Comparison of ENCODE assay signal across 18 cellular contexts in the genomic region with DNA sequence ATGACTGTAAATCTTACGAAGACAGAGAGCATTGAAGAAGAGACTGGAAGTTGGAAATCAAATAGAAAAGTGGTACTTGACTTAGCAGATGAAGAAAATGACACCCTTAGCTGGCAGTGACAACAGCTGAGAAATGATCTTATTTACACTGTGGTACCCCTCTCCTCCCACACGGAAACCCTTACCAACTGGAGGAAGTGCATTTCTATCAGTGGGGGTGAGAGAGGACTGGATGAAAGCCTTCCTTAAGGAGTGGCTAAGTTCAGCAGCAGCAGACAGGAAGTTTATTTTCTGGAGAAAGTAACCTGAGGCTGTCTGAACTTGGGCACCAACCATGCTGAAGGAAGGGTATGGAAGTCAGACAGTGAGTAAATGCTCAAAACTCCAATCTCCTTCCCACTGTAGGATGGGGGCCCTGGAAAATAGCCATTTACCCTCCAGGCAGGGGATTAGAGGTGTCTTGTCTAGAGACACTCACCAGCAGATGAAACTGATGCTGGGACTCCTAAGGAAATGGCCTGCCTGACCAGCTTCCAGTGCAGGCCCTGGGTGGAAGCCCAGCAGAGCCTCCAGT.
DNase-seq lines count a peak whose midpoint lies in the region; ATAC-seq, FAIRE-seq and TF ChIP-seq lines count a peak whose summit lies in the region.
"Had no signal": no experiment of that assay in that cellular context is flagged by ENCODE, and none has a peak within 500 bp of the region (broad histone marks: within the 10 kb centered on the region; RNA-seq: fewer than 3 reads in every experiment).

No MANE protein-coding gene starts in this region.

- no TSS peak for BruUV-seq in PC-3 (replicated peaks; lab: Mats Ljungman, UMichigan)

- H3K27ac Mint-ChIP-seq in central memory CD8-positive, alpha-beta T cell (ENCODE audit: low read depth), result peak overlapping the region; percentile 49
- H3K27ac Mint-ChIP-seq: GM23338 had no signal

- peak; percentile 29 for DNase-seq in ELR (ENCODE audit: low read depth)
- DNase-seq in PC-3, result peak; percentile 21
- no peak for DNase-seq in central memory CD8-positive, alpha-beta T cell (ENCODE audit: low spot score in 2 of 2)
- no peak for DNase-seq in D721Med (ENCODE audit: insufficient read length, low spot score)
- no peak for DNase-seq in inferior parietal cortex (ENCODE audit: extremely low spot score)
- DNase-seq: amygdala; BE2C; DMS79; NCI-H748 treated with DMSO at 0.1 percent for 48 hours; RPMI8226; stimulated activated CD4-positive, alpha-beta T cell treated with anti-CD3 and anti-CD28 coated beads, Interleukin-1b, Interleukin-23, amount 100 ng/mL, for 48 hours had no signal

- CTCF ChIA-PET in PC-3 (lab: Charles Lee), result no interaction called here

- H3K9me3 Mint-ChIP-seq in central memory CD8-positive, alpha-beta T cell, result peaks cover 6% of the 10 kb centered on the region

- no peaks in the 10 kb centered on the region for H4K20me1 ChIP-seq in PC-3 (ENCODE audit: low read length)

- peaks cover 7% of the 10 kb centered on the region for H3K4me1 Mint-ChIP-seq in central memory CD8-positive, alpha-beta T cell

- H3K4me2 ChIP-seq in PC-3 (ENCODE audit: low read length) (no peak overlapping the region), parathyroid adenoma (ENCODE audit: low read length) (no peak overlapping the region)
- H3K4me2 ChIP-seq: GM23338 had no signal

- H2AFZ ChIP-seq in PC-3 (ENCODE audit: low read length), result no peak overlapping the region; the same call in 1 of the 2 replicates
- peak overlapping the region; percentile 45 for H2AFZ ChIP-seq in parathyroid adenoma
- H2AFZ ChIP-seq: GM23338 had no signal

- no peaks in the 10 kb centered on the region for H3K9me2 ChIP-seq in PC-3 (replicated peaks; ENCODE audit: low read length)

- H3K4me1 ChIP-seq in PC-3 (ENCODE audit: insufficient read depth, low read length) (peaks cover 22% of the 10 kb centered on the region), parathyroid adenoma (peaks cover 26% of the 10 kb centered on the region)
- H3K4me1 ChIP-seq: BE2C, tibial nerve had no signal

- peaks cover 4% of the 10 kb centered on the region for H3K36me3 Mint-ChIP-seq in central memory CD8-positive, alpha-beta T cell (ENCODE audit: insufficient read depth)

- H3K36me3 ChIP-seq in PC-3 (ENCODE audit: low read depth, low read length) (no peaks in the 10 kb centered on the region), parathyroid adenoma (ENCODE audit: control insufficient read depth, insufficient read depth, low read length) (no peaks in the 10 kb centered on the region)
- H3K36me3 ChIP-seq: BE2C, tibial nerve had no signal

- TF ChIP-seq CTCF in PC-3 (conservative IDR thresholded peaks at IDR 0.05; ENCODE audit: low read depth, low read length), result no peak
- no peak for TF ChIP-seq CTCF in parathyroid adenoma (IDR thresholded peaks at IDR 0.05)
- TF ChIP-seq CTCF in D721Med (IDR thresholded peaks at IDR 0.05; ENCODE audit: insufficient read depth, missing control alignments), result no peak

- H3K9me3 ChIP-seq in PC-3 (ENCODE audit: low read length) (no peaks in the 10 kb centered on the region), parathyroid adenoma (ENCODE audit: control insufficient read depth, low read length) (no peaks in the 10 kb centered on the region)
- H3K9me3 ChIP-seq: BE2C had no signal

- no peak overlapping the region for H3K4me3 ChIP-seq in PC-3 (ENCODE audit: low read length)
- no peak overlapping the region for H3K4me3 ChIP-seq in parathyroid adenoma (ENCODE audit: low read depth, low read length)
- H3K4me3 ChIP-seq: GM23338, lung, tibial nerve had no signal

- H3K27me3 ChIP-seq in PC-3 (ENCODE audit: low read length), result no peaks in the 10 kb centered on the region
- H3K27me3 ChIP-seq in parathyroid adenoma (ENCODE audit: control insufficient read depth, insufficient read depth, low read length), result no peaks in the 10 kb centered on the region
- H3K27me3 ChIP-seq: BE2C, tibial nerve had no signal

- ATAC-seq in PC-3, result no peak
- no peak for ATAC-seq in central memory CD8-positive, alpha-beta T cell (replicated peaks; ENCODE audit: extremely low read depth, poor library complexity, severe bottlenecking)
- ATAC-seq in GM18511 (IDR thresholded peaks at IDR 0.05; ENCODE audit: unreplicated experiment), result no peak
- ATAC-seq: GM23338 had no signal

- H3K27me3 Mint-ChIP-seq in central memory CD8-positive, alpha-beta T cell, result no peaks in the 10 kb centered on the region

- no peak overlapping the region for H3K4me3 Mint-ChIP-seq in central memory CD8-positive, alpha-beta T cell
- H3K4me3 Mint-ChIP-seq: GM23338 had no signal

- H3K79me2 ChIP-seq in PC-3 (ENCODE audit: low read length) (no peaks in the 10 kb centered on the region), parathyroid adenoma (no peaks in the 10 kb centered on the region)

- POLR2A ChIA-PET in PC-3 (lab: Charles Lee; ENCODE audit: unreplicated experiment), result no interaction called here

- H3K9ac ChIP-seq in PC-3 (ENCODE audit: low read length), result no peak overlapping the region
- H3K9ac ChIP-seq in parathyroid adenoma, result no peak overlapping the region

- no peaks in the 10 kb centered on the region for H3F3A ChIP-seq in PC-3 (ENCODE audit: low read length, unreplicated experiment)

- no peak for FAIRE-seq in D721Med (lab: Jason Lieb, UNC)
- FAIRE-seq: endometrium, frontal cortex had no signal

- H3K27ac ChIP-seq in PC-3 (ENCODE audit: low read length) (no peak overlapping the region), parathyroid adenoma (no peak overlapping the region)
- H3K27ac ChIP-seq: tibial nerve had no signal

- intact Hi-C loops in PC-3 (cut with micrococcal nuclease), result no loop called here

Comparison
In these comparisons a context has a peak if more than half of its experiments do, and no peak if none do; other contexts are left out.
1. DNase-seq: peak in ELR (single experiment) and PC-3 (single experiment); none in central memory CD8-positive, alpha-beta T cell (0 of 2), D721Med (single experiment) and inferior parietal cortex (single experiment).